Comparison of ENCODE assay signal across 22 cellular contexts in genomic region chr18:22309191-22309590, GRCh38.
A peak's percentile ranks its signal among the peaks of the same experiment; 100 is the strongest.
DNase-seq lines count a peak whose midpoint lies in the region; ATAC-seq and TF ChIP-seq lines count a peak whose summit lies in the region.
"Had no signal": no experiment of that assay in that cellular context is flagged by ENCODE, and none has a peak within 500 bp of the region (broad histone marks: within the 10 kb centered on the region; RNA-seq: fewer than 3 reads in every experiment).

No MANE protein-coding gene starts in this region.

- no peak overlapping the region for H3K4me3 Mint-ChIP-seq in mesothelial cell of epicardium
- H3K4me3 Mint-ChIP-seq: activated naive CD4-positive, alpha-beta T cell treated with anti-CD3 and anti-CD28 coated beads for 36 hours; dendritic cell treated with granulocyte-macrophage colony-stimulating factor and Interleukin-4, amounts not matched to agents 40 ng/mL and 50 ng/mL, for 4 days; H9; stimulated activated effector memory CD8-positive, alpha-beta T cell treated with anti-CD3 and anti-CD28 coated beads, Interleukin-12 subunit alpha, Interleukin-12 subunit beta, amount 100 ng/mL, for 72 hours had no signal

- no peak for ATAC-seq in activated naive CD4-positive, alpha-beta T cell treated with anti-CD3 and anti-CD28 coated beads, Interleukin-2, amount 50 U/mL, for 72 hours
- ATAC-seq: left ventricle myocardium superior; stimulated activated effector memory CD8-positive, alpha-beta T cell treated with anti-CD3 and anti-CD28 coated beads, Interleukin-12 subunit alpha, Interleukin-12 subunit beta, amount 100 ng/mL, for 72 hours had no signal

- no peak overlapping the region for H3K4me3 ChIP-seq in AG10803 (ENCODE audit: low read length)
- H3K4me3 ChIP-seq: PC-9, thoracic aorta had no signal

- H3K36me3 Mint-ChIP-seq in activated naive CD4-positive, alpha-beta T cell treated with anti-CD3 and anti-CD28 coated beads, Interleukin-2, amount 50 U/mL, for 72 hours: no peaks in the 10 kb centered on the region
- H3K36me3 Mint-ChIP-seq in mesothelial cell of epicardium: peaks cover 1% of the 10 kb centered on the region
- H3K36me3 Mint-ChIP-seq: stimulated activated effector memory CD8-positive, alpha-beta T cell treated with anti-CD3 and anti-CD28 coated beads, Interleukin-12 subunit alpha, Interleukin-12 subunit beta, amount 100 ng/mL, for 72 hours had no signal

- H3K27me3 Mint-ChIP-seq in mesothelial cell of epicardium (ENCODE audit: low read depth): no peaks in the 10 kb centered on the region
- H3K27me3 Mint-ChIP-seq: dendritic cell treated with granulocyte-macrophage colony-stimulating factor and Interleukin-4, amounts not matched to agents 40 ng/mL and 50 ng/mL, for 4 days had no signal

- H3K9me3 Mint-ChIP-seq in activated naive CD4-positive, alpha-beta T cell treated with anti-CD3 and anti-CD28 coated beads, Interleukin-2, amount 50 U/mL, for 72 hours: peaks cover under 1 to 4% of the 10 kb centered on the region in 2 donors
- H3K9me3 Mint-ChIP-seq in mesothelial cell of epicardium: peaks cover 3% of the 10 kb centered on the region
- H3K9me3 Mint-ChIP-seq: dendritic cell treated with granulocyte-macrophage colony-stimulating factor and Interleukin-4, amounts not matched to agents 40 ng/mL and 50 ng/mL, for 4 days; stimulated activated effector memory CD8-positive, alpha-beta T cell treated with anti-CD3 and anti-CD28 coated beads, Interleukin-12 subunit alpha, Interleukin-12 subunit beta, amount 100 ng/mL, for 72 hours had no signal

- DNase-seq in AG10803 (ENCODE audit: low read depth) (peak; percentile 72), HT1080 (ENCODE audit: low read depth) (peak; percentile 3), dedifferentiated amniotic fluid mesenchymal stem cell (ENCODE audit: extremely low spot score) (peak; percentile 45), left kidney (ENCODE audit: low read depth, low spot score) (peak; percentile 14), cortex of kidney (lab: John Stamatoyannopoulos, UW) (no peak), mesothelial cell of epicardium (ENCODE audit: low spot score in 2 of 2, unreplicated experiment in 2 of 2) (no peak)
- no peak for DNase-seq in activated naive CD4-positive, alpha-beta T cell treated with anti-CD3 and anti-CD28 coated beads, Interleukin-2, amount 50 U/mL, for 72 hours (ENCODE audit: low spot score in 2 of 2)
- DNase-seq in activated CD4-positive, CD25-positive, alpha-beta regulatory T cell treated with anti-CD3 and anti-CD28 coated beads, Interleukin-2, amount 50 U/mL, for 72 hours: no peak
- DNase-seq: activated CD4-positive, alpha-beta T cell treated with anti-CD3 and anti-CD28 coated beads, Interleukin-2, amount 50 U/mL, for 48 hours; activated naive CD4-positive, alpha-beta T cell treated with anti-CD3 and anti-CD28 coated beads for 36 hours; activated T-cell treated with anti-CD3 and anti-CD28 coated beads, Interleukin-2, amount 50 U/mL, for 1 hour; AML-193; COR-L47; H9; left ventricle myocardium superior; NCI-H1436 treated with DMSO at 0.1 percent for 48 hours; nucleus accumbens; PC-9; T-helper 2 cell had no signal

- H3K4me1 Mint-ChIP-seq in mesothelial cell of epicardium: peaks cover 32% of the 10 kb centered on the region
- H3K4me1 Mint-ChIP-seq: H9; stimulated activated effector memory CD8-positive, alpha-beta T cell treated with anti-CD3 and anti-CD28 coated beads, Interleukin-12 subunit alpha, Interleukin-12 subunit beta, amount 100 ng/mL, for 72 hours had no signal

- no peak overlapping the region for H3K27ac Mint-ChIP-seq in activated naive CD4-positive, alpha-beta T cell treated with anti-CD3 and anti-CD28 coated beads, Interleukin-2, amount 50 U/mL, for 72 hours
- no peak overlapping the region for H3K27ac Mint-ChIP-seq in mesothelial cell of epicardium
- H3K27ac Mint-ChIP-seq: activated naive CD4-positive, alpha-beta T cell treated with anti-CD3 and anti-CD28 coated beads for 36 hours; dendritic cell treated with granulocyte-macrophage colony-stimulating factor and Interleukin-4, amounts not matched to agents 40 ng/mL and 50 ng/mL, for 4 days; H9; stimulated activated effector memory CD8-positive, alpha-beta T cell treated with anti-CD3 and anti-CD28 coated beads, Interleukin-12 subunit alpha, Interleukin-12 subunit beta, amount 100 ng/mL, for 72 hours had no signal

- TF ChIP-seq CTCF in AG10803 (conservative IDR thresholded peaks at IDR 0.05; ENCODE audit: low read length): peak; percentile 20
- TF ChIP-seq CTCF in mesothelial cell of epicardium (IDR thresholded peaks at IDR 0.05; ENCODE audit: unreplicated experiment): no peak

Comparison
In these comparisons a context has a peak if more than half of its experiments do, and no peak if none do; other contexts are left out.
1. DNase-seq: peak in AG10803 (single experiment), HT1080 (single experiment), dedifferentiated amniotic fluid mesenchymal stem cell (single experiment) and left kidney (single experiment); none in activated naive CD4-positive, alpha-beta T cell treated with anti-CD3 and anti-CD28 coated beads, Interleukin-2, amount 50 U/mL, for 72 hours (0 of 2), cortex of kidney (single experiment), mesothelial cell of epicardium (0 of 2) and activated CD4-positive, CD25-positive, alpha-beta regulatory T cell treated with anti-CD3 and anti-CD28 coated beads, Interleukin-2, amount 50 U/mL, for 72 hours (single experiment).